In genomic region chr1:217343907-217344306, GRCh38 we compare ENCODE assay signal across 18 cellular contexts.
DNase-seq lines count a peak whose midpoint lies in the region; ATAC-seq and TF ChIP-seq lines count a peak whose summit lies in the region.
"Had no signal": no experiment of that assay in that cellular context is flagged by ENCODE, and none has a peak within 500 bp of the region (broad histone marks: within the 10 kb centered on the region; RNA-seq: fewer than 3 reads in every experiment).

No MANE protein-coding gene starts in this region.

- DNase-seq in COLO668 (lab: John Stamatoyannopoulos, UW; ENCODE audit: unreplicated experiment) (peak; percentile 70), NCI-H1105 (lab: John Stamatoyannopoulos, UW) (peak; percentile 66), NCI-H748 (lab: John Stamatoyannopoulos, UW; ENCODE audit: unreplicated experiment) (peak; percentile 70), iPS DF 6.9 (ENCODE audit: low read depth, low spot score) (peak; percentile 5), NCI-H226 (no peak), natural killer cell (no peak), mesenteric fat pad (ENCODE audit: low spot score) (no peak)
- DNase-seq: activated CD4-positive, alpha-beta T cell treated with anti-CD3 and anti-CD28 coated beads, Interleukin-2, amount 50 U/mL, for 4 hours; activated T-cell treated with anti-CD3 and anti-CD28 coated beads, Interleukin-2, amount 50 U/mL, for 4 hours; brain microvascular endothelial cell; GDM1; mesendoderm; NCI-H446; right cardiac atrium had no signal

- no peaks in the 10 kb centered on the region for H3K4me1 Mint-ChIP-seq in natural killer cell

- no peaks in the 10 kb centered on the region for H3K9me3 ChIP-seq in iPS DF 6.9 (ENCODE audit: control insufficient read depth, insufficient read depth, low read length)

- H3K27ac Mint-ChIP-seq in natural killer cell = no peak overlapping the region
- H3K27ac Mint-ChIP-seq: activated naive CD8-positive, alpha-beta T cell; dendritic cell treated with granulocyte-macrophage colony-stimulating factor and Interleukin-4, amounts not matched to agents 40 ng/mL and 50 ng/mL, for 4 days had no signal

- no peak overlapping the region for H3K4me3 ChIP-seq in iPS DF 6.9 (ENCODE audit: low read length)

- ATAC-seq in natural killer cell (no peak), GM19452 (IDR thresholded peaks at IDR 0.05; ENCODE audit: unreplicated experiment) (no peak)
- ATAC-seq: activated T-cell treated with anti-CD3 and anti-CD28 coated beads, Interleukin-2, amount 50 U/mL, for 4 hours; esophagus mucosa; right cardiac atrium had no signal

- peaks cover 3% of the 10 kb centered on the region for H3K4me1 ChIP-seq in iPS DF 6.9 (ENCODE audit: control insufficient read depth, insufficient read depth, low read length)

- H3K36me3 Mint-ChIP-seq in natural killer cell = no peaks in the 10 kb centered on the region
- H3K36me3 Mint-ChIP-seq: activated naive CD8-positive, alpha-beta T cell had no signal

- no peaks in the 10 kb centered on the region for H3K27me3 Mint-ChIP-seq in natural killer cell (ENCODE audit: low read depth in 2 of 2)
- H3K27me3 Mint-ChIP-seq: dendritic cell treated with granulocyte-macrophage colony-stimulating factor and Interleukin-4, amounts not matched to agents 40 ng/mL and 50 ng/mL, for 4 days had no signal

- H3K4me3 Mint-ChIP-seq in natural killer cell = no peak overlapping the region
- H3K4me3 Mint-ChIP-seq: activated naive CD8-positive, alpha-beta T cell; activated T-cell treated with anti-CD3 and anti-CD28 coated beads, Interleukin-2, amount 50 U/mL, for 4 hours; dendritic cell treated with granulocyte-macrophage colony-stimulating factor and Interleukin-4, amounts not matched to agents 40 ng/mL and 50 ng/mL, for 4 days had no signal

- no peaks in the 10 kb centered on the region for H3K27me3 ChIP-seq in iPS DF 6.9 (ENCODE audit: control insufficient read depth, insufficient read depth, low read length)
- H3K27me3 ChIP-seq: brain microvascular endothelial cell had no signal

- no peak for TF ChIP-seq CTCF in natural killer cell (IDR thresholded peaks at IDR 0.05)

- H3K9me3 Mint-ChIP-seq in natural killer cell = peaks cover 15 to 17% of the 10 kb centered on the region in 2 donors
- H3K9me3 Mint-ChIP-seq: activated T-cell treated with anti-CD3 and anti-CD28 coated beads, Interleukin-2, amount 50 U/mL, for 4 hours; dendritic cell treated with granulocyte-macrophage colony-stimulating factor and Interleukin-4, amounts not matched to agents 40 ng/mL and 50 ng/mL, for 4 days had no signal

- H3K36me3 ChIP-seq in iPS DF 6.9 (ENCODE audit: control insufficient read depth, insufficient read depth, low read length) = no peaks in the 10 kb centered on the region
- H3K36me3 ChIP-seq: brain microvascular endothelial cell had no signal

- no CpG with 5 or more reads among the region's 8 CpGs for WGBS in iPS DF 6.9 (ENCODE audit: insufficient coverage, insufficient read length)

- no peak overlapping the region for H3K27ac ChIP-seq in iPS DF 6.9 (ENCODE audit: low read length)
- H3K27ac ChIP-seq: brain microvascular endothelial cell had no signal

- intact Hi-C loops in natural killer cell (cut with micrococcal nuclease) = no loop called here

Comparison
In these comparisons a context has a peak if more than half of its experiments do, and no peak if none do; other contexts are left out.
1. DNase-seq: peak in COLO668 (single experiment), NCI-H1105 (single experiment), NCI-H748 (single experiment) and iPS DF 6.9 (single experiment); none in NCI-H226 (single experiment), natural killer cell (single experiment) and mesenteric fat pad (single experiment).